18 cellular contexts compared by ENCODE assay signal in the genomic region with DNA sequence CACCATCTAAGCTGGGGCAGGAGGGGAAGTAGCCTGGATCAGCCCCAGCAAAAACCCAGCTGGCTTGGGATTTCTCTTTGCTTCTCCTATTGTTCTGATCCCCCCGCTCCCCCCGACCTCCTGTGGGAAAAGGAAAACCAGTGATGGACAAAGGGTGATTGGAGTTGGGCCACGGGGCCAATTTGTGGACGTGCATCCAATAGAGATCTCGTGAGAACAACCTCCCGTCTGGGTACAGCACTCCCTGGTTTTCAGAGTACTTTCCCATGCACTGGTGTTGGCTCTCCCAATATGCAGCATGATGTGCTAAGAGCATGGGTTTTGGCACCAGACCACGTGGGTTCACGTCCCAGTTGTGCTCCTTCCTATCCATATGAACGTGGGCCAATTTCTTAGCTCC. TPM values are rescaled to one million over a fixed set of nuclear protein-coding genes. Genes with fewer than 3 reads are reported as not detected.
DNase-seq lines count a peak whose midpoint lies in the region; ATAC-seq, FAIRE-seq and TF ChIP-seq lines count a peak whose summit lies in the region.
"Had no signal": no experiment of that assay in that cellular context is flagged by ENCODE, and none has a peak within 500 bp of the region (broad histone marks: within the 10 kb centered on the region; RNA-seq: fewer than 3 reads in every experiment).

No MANE protein-coding gene starts in this region.

- H3K4me3 Mint-ChIP-seq in astrocyte (ENCODE audit: unreplicated experiment) = peak overlapping the region; percentile 93
- H3K4me3 Mint-ChIP-seq in natural killer cell treated with Interleukin-12 subunit alpha and Interleukin-12 subunit beta and Interleukin-15 and Interleukin-18, amount 100 ng/mL, for 72 hours = no peak overlapping the region
- H3K4me3 Mint-ChIP-seq: activated CD4-positive, alpha-beta memory T cell treated with anti-CD3 and anti-CD28 coated beads for 36 hours; activated naive CD4-positive, alpha-beta T cell treated with anti-CD3 and anti-CD28 coated beads, Interleukin-2, amount 50 U/mL, for 24 hours; activated T-cell treated with anti-CD3 and anti-CD28 coated beads, Interleukin-2, amount 50 U/mL, for 4 hours; stimulated activated naive B cell treated with anti-CD40 and anti-IgM and Interleukin-4, amounts not matched to agents 10 μg/mL and 1 μg/mL and 100 μg/mL, for 72 hours had no signal

- peak overlapping the region; percentile 97 for H3K27ac ChIP-seq in HUES48 (ENCODE audit: low read depth, low read length)
- no peak overlapping the region for H3K27ac ChIP-seq in astrocyte (ENCODE audit: low read depth, low read length)
- H3K27ac ChIP-seq in heart right ventricle = peak overlapping the region in 2 of 10 donors; percentile 26 to 65
- H3K27ac ChIP-seq: SJSA1 had no signal

- H4K20me1 ChIP-seq in astrocyte (ENCODE audit: insufficient read depth, low read length) = peaks cover 6% of the 10 kb centered on the region

- DNase-seq in astrocyte (ENCODE audit: low read depth) (no peak), heart right ventricle (peak; percentile 48 to 54), pulmonary artery endothelial cell (ENCODE audit: low read depth, low spot score) (peak; percentile 56)
- no peak for DNase-seq in natural killer cell treated with Interleukin-12 subunit alpha and Interleukin-12 subunit beta and Interleukin-15 and Interleukin-18, amount 100 ng/mL, for 72 hours (ENCODE audit: low spot score)
- no peak for DNase-seq in activated CD8-positive, alpha-beta memory T cell treated with anti-CD3 and anti-CD28 coated beads, Interleukin-2, amount 50 U/mL, for 4 hours
- DNase-seq: activated CD4-positive, alpha-beta memory T cell treated with anti-CD3 and anti-CD28 coated beads for 36 hours; activated T-cell treated with anti-CD3 and anti-CD28 coated beads, Interleukin-2, amount 50 U/mL, for 4 hours; DMS79 treated with DMSO at 0.1 percent for 48 hours; foreskin fibroblast; NCI-H1417; NCI-H524 treated with DMSO at 0.1 percent for 48 hours; stimulated activated naive B cell treated with anti-CD40 and anti-IgM and Interleukin-4, amounts not matched to agents 10 μg/mL and 1 μg/mL and 100 μg/mL, for 72 hours; T-helper 17 cell had no signal

- H3K27me3 ChIP-seq in HUES48 (ENCODE audit: control insufficient read depth, insufficient read depth, low read length) = peaks cover 12% of the 10 kb centered on the region; the same call in 1 of the 2 replicates
- peaks cover under 1% of the 10 kb centered on the region for H3K27me3 ChIP-seq in astrocyte (ENCODE audit: insufficient read depth, low read length)
- H3K27me3 ChIP-seq in heart right ventricle = peaks cover 0 to 33% (median 15%) of the 10 kb centered on the region in 7 donors

- H3K36me3 Mint-ChIP-seq in astrocyte (ENCODE audit: low read depth, unreplicated experiment) = peaks cover 1% of the 10 kb centered on the region
- no peaks in the 10 kb centered on the region for H3K36me3 Mint-ChIP-seq in natural killer cell treated with Interleukin-12 subunit alpha and Interleukin-12 subunit beta and Interleukin-15 and Interleukin-18, amount 100 ng/mL, for 72 hours
- H3K36me3 Mint-ChIP-seq: activated CD4-positive, alpha-beta memory T cell treated with anti-CD3 and anti-CD28 coated beads for 36 hours; activated naive CD4-positive, alpha-beta T cell treated with anti-CD3 and anti-CD28 coated beads, Interleukin-2, amount 50 U/mL, for 24 hours had no signal

- intact Hi-C loops in heart right ventricle (cut with DNase I) = no loop called here

- H3K4me3 ChIP-seq in HUES48 (ENCODE audit: low read depth, low read length) = no peak overlapping the region
- no peak overlapping the region for H3K4me3 ChIP-seq in astrocyte (ENCODE audit: insufficient read depth, low read depth, low read length)
- no peak overlapping the region for H3K4me3 ChIP-seq in heart right ventricle
- H3K4me3 ChIP-seq: SJSA1 had no signal

- FAIRE-seq in astrocyte (lab: Jason Lieb, UNC) = no peak

- ATAC-seq in heart right ventricle (peak in 7 of 8 donors; percentile 23 to 64 (median 45)), GM21717 (IDR thresholded peaks at IDR 0.05; ENCODE audit: unreplicated experiment) (no peak)
- ATAC-seq in natural killer cell treated with Interleukin-12 subunit alpha and Interleukin-12 subunit beta and Interleukin-15 and Interleukin-18, amount 100 ng/mL, for 72 hours = no peak
- ATAC-seq: activated T-cell treated with anti-CD3 and anti-CD28 coated beads, Interleukin-2, amount 50 U/mL, for 4 hours; stimulated activated naive B cell treated with anti-CD40 and anti-IgM and Interleukin-4, amounts not matched to agents 10 μg/mL and 1 μg/mL and 100 μg/mL, for 72 hours; T-helper 17 cell had no signal

- peak overlapping the region; percentile 86 for H3K27ac Mint-ChIP-seq in astrocyte (ENCODE audit: unreplicated experiment)
- no peak overlapping the region for H3K27ac Mint-ChIP-seq in natural killer cell treated with Interleukin-12 subunit alpha and Interleukin-12 subunit beta and Interleukin-15 and Interleukin-18, amount 100 ng/mL, for 72 hours
- H3K27ac Mint-ChIP-seq: activated CD4-positive, alpha-beta memory T cell treated with anti-CD3 and anti-CD28 coated beads for 36 hours; activated naive CD4-positive, alpha-beta T cell treated with anti-CD3 and anti-CD28 coated beads, Interleukin-2, amount 50 U/mL, for 24 hours; stimulated activated naive B cell treated with anti-CD40 and anti-IgM and Interleukin-4, amounts not matched to agents 10 μg/mL and 1 μg/mL and 100 μg/mL, for 72 hours; T-helper 17 cell had no signal

- WGBS in heart right ventricle, 2 donors = 32 to 53% methylated on average over 8 to 9 of the region's 9 CpGs

- peaks cover 62% of the 10 kb centered on the region for H3K4me1 Mint-ChIP-seq in astrocyte (ENCODE audit: low read depth, unreplicated experiment)
- peaks cover 2% of the 10 kb centered on the region in 2 donors for H3K4me1 Mint-ChIP-seq in natural killer cell treated with Interleukin-12 subunit alpha and Interleukin-12 subunit beta and Interleukin-15 and Interleukin-18, amount 100 ng/mL, for 72 hours (ENCODE audit: low read depth in 2 of 2)

- no peak overlapping the region for H2AFZ ChIP-seq in astrocyte (ENCODE audit: low read depth, low read length)

- H3K9me3 ChIP-seq in HUES48 (ENCODE audit: control insufficient read depth, insufficient read depth, low read length) (no peaks in the 10 kb centered on the region), astrocyte (ENCODE audit: insufficient read depth, low read depth, low read length) (no peaks in the 10 kb centered on the region), heart right ventricle (no peaks in the 10 kb centered on the region)
- H3K9me3 ChIP-seq: SJSA1 had no signal

- peak overlapping the region; percentile 84 for H3K4me2 ChIP-seq in astrocyte (ENCODE audit: low read length)

- H3K27me3 Mint-ChIP-seq in astrocyte (ENCODE audit: low read depth, unreplicated experiment) = peaks cover 6% of the 10 kb centered on the region
- peaks cover 9% of the 10 kb centered on the region in 2 donors for H3K27me3 Mint-ChIP-seq in natural killer cell treated with Interleukin-12 subunit alpha and Interleukin-12 subunit beta and Interleukin-15 and Interleukin-18, amount 100 ng/mL, for 72 hours

- H3K9ac ChIP-seq in HUES48 (ENCODE audit: low read depth, low read length) (no peak overlapping the region), astrocyte (ENCODE audit: low read length) (no peak overlapping the region)

- H3K4me1 ChIP-seq in HUES48 (ENCODE audit: control insufficient read depth, insufficient read depth, low read length) (peaks cover 85% of the 10 kb centered on the region), astrocyte (ENCODE audit: insufficient read depth, low read length) (peaks cover 37% of the 10 kb centered on the region), heart right ventricle (peaks cover 0 to 44% (median 33%) of the 10 kb centered on the region in 9 donors)
- H3K4me1 ChIP-seq: SJSA1 had no signal

- H3K9me3 Mint-ChIP-seq in astrocyte (ENCODE audit: unreplicated experiment) = no peaks in the 10 kb centered on the region
- H3K9me3 Mint-ChIP-seq in natural killer cell treated with Interleukin-12 subunit alpha and Interleukin-12 subunit beta and Interleukin-15 and Interleukin-18, amount 100 ng/mL, for 72 hours = no peaks in the 10 kb centered on the region
- H3K9me3 Mint-ChIP-seq: activated CD4-positive, alpha-beta memory T cell treated with anti-CD3 and anti-CD28 coated beads for 36 hours; activated naive CD4-positive, alpha-beta T cell treated with anti-CD3 and anti-CD28 coated beads, Interleukin-2, amount 50 U/mL, for 24 hours; activated T-cell treated with anti-CD3 and anti-CD28 coated beads, Interleukin-2, amount 50 U/mL, for 4 hours; stimulated activated naive B cell treated with anti-CD40 and anti-IgM and Interleukin-4, amounts not matched to agents 10 μg/mL and 1 μg/mL and 100 μg/mL, for 72 hours had no signal

- H3K36me3 ChIP-seq in HUES48 (ENCODE audit: control insufficient read depth, insufficient read depth, low read length) (no peaks in the 10 kb centered on the region), astrocyte (ENCODE audit: insufficient read depth, low read length) (no peaks in the 10 kb centered on the region), heart right ventricle (no peaks in the 10 kb centered on the region)
- H3K36me3 ChIP-seq: SJSA1 had no signal

- peaks cover 19% of the 10 kb centered on the region for H3K79me2 ChIP-seq in astrocyte (ENCODE audit: insufficient read depth, low read length)

- TF ChIP-seq CTCF in astrocyte (IDR thresholded peaks at IDR 0.05; ENCODE audit: insufficient read depth, low read depth, low read length) = no peak
- TF ChIP-seq CTCF in heart right ventricle (IDR thresholded peaks at IDR 0.05) = no peak

RNA-seq across cellular contexts. Expression of a gene that starts 9.0 kb away (rescaled TPM):
- total RNA-seq in astrocyte = 2.2 and 2.3 TPM in 2 replicates
- total RNA-seq in heart right ventricle = under 1 TPM in 1 of 10 donors, not detected in 9; 0.15 TPM
- polyA plus RNA-seq in heart right ventricle = not detected
- total RNA-seq in pulmonary artery endothelial cell = not detected in 2 replicates
- not detected for total RNA-seq in natural killer cell treated with Interleukin-12 subunit alpha and Interleukin-12 subunit beta and Interleukin-15 and Interleukin-18, amount 100 ng/mL, for 72 hours
- total RNA-seq: osteoblast, SJSA1 had no signal

RNA-seq across cellular contexts. Expression of a gene that starts 25.0 kb away (rescaled TPM):
- total RNA-seq in astrocyte (2.5 and 3.1 TPM in 2 replicates), heart right ventricle (not detected), pulmonary artery endothelial cell (not detected in 2 replicates)
- not detected for polyA plus RNA-seq in heart right ventricle
- total RNA-seq in natural killer cell treated with Interleukin-12 subunit alpha and Interleukin-12 subunit beta and Interleukin-15 and Interleukin-18, amount 100 ng/mL, for 72 hours = not detected
- total RNA-seq: osteoblast, SJSA1, T-helper 17 cell had no signal

RNA-seq across cellular contexts. Expression of a gene that starts 57.6 kb away (rescaled TPM):
- total RNA-seq in astrocyte (15.7 and 17.8 TPM in 2 replicates), heart right ventricle (100 to 1,000 TPM; 122 to 199 (median 164) TPM), pulmonary artery endothelial cell (0.18 TPM in 1 of 2 replicates, not detected in the other)
- 100 to 1,000 TPM in 1 of 2 donors, 10 to 100 TPM in 1; 41.4 to 156 TPM for polyA plus RNA-seq in heart right ventricle
- under 1 TPM; 0.28 to 0.71 TPM for total RNA-seq in natural killer cell treated with Interleukin-12 subunit alpha and Interleukin-12 subunit beta and Interleukin-15 and Interleukin-18, amount 100 ng/mL, for 72 hours

Comparison
In these comparisons a context has a peak if more than half of its experiments do, and no peak if none do; other contexts are left out.
1. DNase-seq: peak in heart right ventricle (2 of 2) and pulmonary artery endothelial cell (single experiment); none in astrocyte (single experiment), natural killer cell treated with Interleukin-12 subunit alpha and Interleukin-12 subunit beta and Interleukin-15 and Interleukin-18, amount 100 ng/mL, for 72 hours (single experiment) and activated CD8-positive, alpha-beta memory T cell treated with anti-CD3 and anti-CD28 coated beads, Interleukin-2, amount 50 U/mL, for 4 hours (single experiment).
2. ATAC-seq: peak in heart right ventricle (7 of 8); none in natural killer cell treated with Interleukin-12 subunit alpha and Interleukin-12 subunit beta and Interleukin-15 and Interleukin-18, amount 100 ng/mL, for 72 hours (0 of 2) and GM21717 (single experiment).